In genomic region chr2:126655500-126656310, GRCh38 we compare ENCODE assay signal across 1 cellular context.
TF ChIP-seq lines count a peak whose summit lies in the region.

GYPC (plus strand) TSS chr2:126656158; CDS start chr2:126656264, 106 bp downstream.

TF ChIP-seq in GM12878, 131 proteins besides CTCF, POLR2A, EP300 and RAD21 (continued from another document and continues in another):
- TF ChIP-seq NR2C2 (IDR thresholded peaks at IDR 0.05; ENCODE audit: borderline replicate concordance, control insufficient read depth, insufficient read length, low read depth) (no peak), PAX8 (IDR thresholded peaks at IDR 0.05) (no peak), SIN3A (IDR thresholded peaks at IDR 0.05; ENCODE audit: low read depth, low read length) (no peak), TCF3 (IDR thresholded peaks at IDR 0.05; ENCODE audit: borderline replicate concordance, insufficient read depth, low read depth, low read length) (no peak), HDGF (IDR thresholded peaks at IDR 0.05) (no peak), HSF1 (IDR thresholded peaks at IDR 0.05; ENCODE audit: low read depth, low read length) (no peak), SUPT20H (IDR thresholded peaks at IDR 0.05; ENCODE audit: borderline replicate concordance, control insufficient read depth, low read depth, low read length) (no peak), BCL3 (IDR thresholded peaks at IDR 0.05; ENCODE audit: borderline replicate concordance, insufficient read depth, low read depth, low read length, poor library complexity, severe bottlenecking) (no peak), ZNF274 (IDR thresholded peaks at IDR 0.05; ENCODE audit: insufficient read depth, insufficient read length) (no peak), USF1 (IDR thresholded peaks at IDR 0.05; ENCODE audit: borderline replicate concordance, extremely low read length, insufficient read depth, low read depth, low read length) (no peak), SKIL (IDR thresholded peaks at IDR 0.05; ENCODE audit: low read depth, poor library complexity, severe bottlenecking) (no peak), EZH2 (IDR thresholded peaks at IDR 0.05; ENCODE audit: borderline replicate concordance, control insufficient read depth, low read depth, low read length) (no peak), ASH2L (IDR thresholded peaks at IDR 0.05; ENCODE audit: borderline replicate concordance, low read depth) (0 out of 2 replicates have a peak, but pooled peaks have one; percentile 62), E4F1 (IDR thresholded peaks at IDR 0.05; ENCODE audit: borderline replicate concordance, partially characterized antibody) (no peak), ZBTB33 (IDR thresholded peaks at IDR 0.05) (no peak), SMAD1 (IDR thresholded peaks at IDR 0.05; ENCODE audit: low read depth, partially characterized antibody) (no peak), FOS (IDR thresholded peaks at IDR 0.05; ENCODE audit: borderline replicate concordance, extremely low read depth, insufficient read length) (no peak), IRF4 (IDR thresholded peaks at IDR 0.05; ENCODE audit: low read depth, low read length) (no peak), CHD4 (IDR thresholded peaks at IDR 0.05) (no peak), GATAD2B (conservative IDR thresholded peaks at IDR 0.05; ENCODE audit: low read depth) (no peak), RFX5 (IDR thresholded peaks at IDR 0.05; ENCODE audit: low read depth, low read length) (no peak), NRF1 (conservative IDR thresholded peaks at IDR 0.05; ENCODE audit: low read depth, low read length) (0 out of 2 replicates have a peak, but pooled peaks have one; percentile 13), LARP7 (IDR thresholded peaks at IDR 0.05) (no peak), CEBPB (IDR thresholded peaks at IDR 0.05; ENCODE audit: borderline replicate concordance in 1 of 2, low read depth in 2 of 2, low read length in 2 of 2) (no peak), ZZZ3 (IDR thresholded peaks at IDR 0.05; ENCODE audit: control insufficient read depth, insufficient read length, low read depth) (no peak), USF2 (IDR thresholded peaks at IDR 0.05; ENCODE audit: borderline replicate concordance, low read depth, low read length) (no peak), PAX5 (IDR thresholded peaks at IDR 0.05; ENCODE audit: borderline replicate concordance, low read depth, low read length) (peak; percentile 47; the same call in 1 of the 2 replicates), ATF3 (IDR thresholded peaks at IDR 0.05; ENCODE audit: borderline replicate concordance, extremely low read depth, low read depth, low read length) (no peak), MTA2 (IDR thresholded peaks at IDR 0.05; ENCODE audit: low read depth) (no peak), ETV6 (conservative IDR thresholded peaks at IDR 0.05 in 1 of 2, IDR thresholded peaks at IDR 0.05 in 1 of 2; ENCODE audit: borderline replicate concordance in 1 of 2, low read depth in 1 of 2) (0 out of 4 replicates have a peak, but pooled peaks of 1 of the 2 experiments have one; percentile 21), MXI1 (IDR thresholded peaks at IDR 0.05; ENCODE audit: low read depth, low read length) (no peak), STAT1 (conservative IDR thresholded peaks at IDR 0.05) (no peak), SUZ12 (IDR thresholded peaks at IDR 0.05; ENCODE audit: unreplicated experiment) (no peak), KLF5 (IDR thresholded peaks at IDR 0.05; ENCODE audit: partially characterized antibody) (no peak), POLR2AphosphoS5 (IDR thresholded peaks at IDR 0.05; ENCODE audit: low read length) (no peak), RB1 (IDR thresholded peaks at IDR 0.05; ENCODE audit: borderline replicate concordance) (no peak), TCF12 (IDR thresholded peaks at IDR 0.05; ENCODE audit: low read depth, low read length) (no peak), IRF3 (IDR thresholded peaks at IDR 0.05) (no peak), NR2C1 (IDR thresholded peaks at IDR 0.05) (no peak), MEF2B (IDR thresholded peaks at IDR 0.05; ENCODE audit: partially characterized antibody, poor library complexity, severe bottlenecking) (peak; percentile 49), CUX1 (IDR thresholded peaks at IDR 0.05; ENCODE audit: insufficient replicate concordance, low read depth, low read length) (no peak)
